28 cellular contexts compared by ENCODE assay signal in the genomic region with DNA sequence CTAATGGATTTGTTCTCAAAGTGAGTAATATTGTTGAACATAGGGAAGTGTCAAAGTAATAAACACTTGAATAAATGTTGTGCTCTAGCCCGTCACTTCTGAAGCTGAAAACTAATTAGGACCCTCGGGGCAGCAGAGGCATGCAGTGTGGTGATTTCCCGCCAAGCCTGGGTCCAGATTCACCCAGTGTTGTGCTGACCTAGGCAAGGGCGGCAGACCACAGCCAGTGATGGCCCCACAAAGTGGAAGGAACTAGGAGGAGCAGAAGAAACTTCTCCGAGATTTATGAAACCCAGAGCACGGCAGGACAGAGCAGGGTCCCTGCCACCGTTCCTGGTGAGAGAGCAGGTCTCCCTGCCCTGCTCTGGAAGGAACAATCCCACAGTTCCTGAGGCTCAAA.
"Had no signal": no experiment of that assay in that cellular context is flagged by ENCODE, and none has a peak within 500 bp of the region (broad histone marks: within the 10 kb centered on the region; RNA-seq: fewer than 3 reads in every experiment).

No MANE protein-coding gene starts in this region.

- H3K4me3 ChIP-seq: adrenal gland, body of pancreas, breast epithelium, SJCRH30, SK-N-MC had no signal

- H3K27me3 ChIP-seq: adrenal gland, body of pancreas had no signal

- ATAC-seq: activated CD8-positive, alpha-beta T cell treated with anti-CD3 and anti-CD28 coated beads, Interleukin-2, amount 10 ng/mL, durations not matched to agents 7 days and 5 days; activated naive CD4-positive, alpha-beta T cell treated with anti-CD3 and anti-CD28 coated beads, Interleukin-2, amount 50 U/mL, for 72 hours; activated T-cell treated with anti-CD3 and anti-CD28 coated beads, Interleukin-2, amount 50 U/mL, for 4 hours; body of pancreas had no signal

- FAIRE-seq: astrocyte had no signal

- DNase-seq: activated CD4-positive, alpha-beta T cell treated with anti-CD3 and anti-CD28 coated beads, Interleukin-2, amount 10 ng/mL, durations not matched to agents 24 days and 14 days; activated CD4-positive, alpha-beta T cell treated with anti-CD3 and anti-CD28 coated beads, Interleukin-2, amount 50 U/mL, for 48 hours; activated CD4-positive, CD25-positive, alpha-beta regulatory T cell; activated CD8-positive, alpha-beta T cell treated with anti-CD3 and anti-CD28 coated beads, Interleukin-2, amount 10 ng/mL, durations not matched to agents 7 days and 5 days; activated gamma-delta T cell treated with Interleukin-2 at 50 U/mL for 16 hours; activated naive CD4-positive, alpha-beta T cell treated with anti-CD3 and anti-CD28 coated beads for 36 hours; activated T-cell treated with anti-CD3 and anti-CD28 coated beads, Interleukin-2, amount 50 U/mL, for 4 hours; adrenal gland; NCI-H1092 treated with DMSO at 0.1 percent for 48 hours; NCI-H146; NCI-H187; NCI-H2029 treated with DMSO at 0.1 percent for 48 hours; NCI-H2107; NCI-H2171; NCI-H510A; NCI-H526; NCI-H748 treated with DMSO at 0.1 percent for 48 hours; NK-92 treated with Interleukin-12 subunit alpha and Interleukin-12 subunit beta, amount 100 ng/mL, for 24 hours; OCI-M1; SHP77; SJCRH30; T1000; WERI-Rb-1 had no signal

- H3K4me1 ChIP-seq: adrenal gland, body of pancreas, breast epithelium, SJCRH30 had no signal

- H3K36me3 ChIP-seq: adrenal gland, breast epithelium, SJCRH30, WERI-Rb-1 had no signal

- H3K27ac ChIP-seq: adrenal gland, body of pancreas, breast epithelium, SJCRH30, SK-N-MC had no signal

- H3K9me3 ChIP-seq: adrenal gland, body of pancreas, breast epithelium, SJCRH30 had no signal
